1 cellular context compared by ENCODE assay signal in genomic region chr1:43632135-43632670, GRCh38.
TF ChIP-seq lines count a peak whose summit lies in the region.

No MANE protein-coding gene starts in this region.

TF ChIP-seq in HepG2, 621 proteins besides CTCF, POLR2A, EP300 and RAD21 (continues in another document):
- no peak for TF ChIP-seq ZNF142 (CRISPR knock-in tag; IDR thresholded peaks at IDR 0.05)
- TF ChIP-seq NRL (CRISPR knock-in tag; IDR thresholded peaks at IDR 0.05; ENCODE audit: borderline replicate concordance): no peak
- no peak for TF ChIP-seq NFKB2 (CRISPR knock-in tag; IDR thresholded peaks at IDR 0.05; ENCODE audit: borderline replicate concordance)
- TF ChIP-seq DR1 (CRISPR knock-in tag; IDR thresholded peaks at IDR 0.05): no peak
- TF ChIP-seq NR2F6 (IDR thresholded peaks at IDR 0.05): peak; percentile 22; the same call in 1 of the 2 replicates
- TF ChIP-seq NR2F6 (CRISPR knock-in tag; IDR thresholded peaks at IDR 0.05): no peak
- TF ChIP-seq, protein P1, sequence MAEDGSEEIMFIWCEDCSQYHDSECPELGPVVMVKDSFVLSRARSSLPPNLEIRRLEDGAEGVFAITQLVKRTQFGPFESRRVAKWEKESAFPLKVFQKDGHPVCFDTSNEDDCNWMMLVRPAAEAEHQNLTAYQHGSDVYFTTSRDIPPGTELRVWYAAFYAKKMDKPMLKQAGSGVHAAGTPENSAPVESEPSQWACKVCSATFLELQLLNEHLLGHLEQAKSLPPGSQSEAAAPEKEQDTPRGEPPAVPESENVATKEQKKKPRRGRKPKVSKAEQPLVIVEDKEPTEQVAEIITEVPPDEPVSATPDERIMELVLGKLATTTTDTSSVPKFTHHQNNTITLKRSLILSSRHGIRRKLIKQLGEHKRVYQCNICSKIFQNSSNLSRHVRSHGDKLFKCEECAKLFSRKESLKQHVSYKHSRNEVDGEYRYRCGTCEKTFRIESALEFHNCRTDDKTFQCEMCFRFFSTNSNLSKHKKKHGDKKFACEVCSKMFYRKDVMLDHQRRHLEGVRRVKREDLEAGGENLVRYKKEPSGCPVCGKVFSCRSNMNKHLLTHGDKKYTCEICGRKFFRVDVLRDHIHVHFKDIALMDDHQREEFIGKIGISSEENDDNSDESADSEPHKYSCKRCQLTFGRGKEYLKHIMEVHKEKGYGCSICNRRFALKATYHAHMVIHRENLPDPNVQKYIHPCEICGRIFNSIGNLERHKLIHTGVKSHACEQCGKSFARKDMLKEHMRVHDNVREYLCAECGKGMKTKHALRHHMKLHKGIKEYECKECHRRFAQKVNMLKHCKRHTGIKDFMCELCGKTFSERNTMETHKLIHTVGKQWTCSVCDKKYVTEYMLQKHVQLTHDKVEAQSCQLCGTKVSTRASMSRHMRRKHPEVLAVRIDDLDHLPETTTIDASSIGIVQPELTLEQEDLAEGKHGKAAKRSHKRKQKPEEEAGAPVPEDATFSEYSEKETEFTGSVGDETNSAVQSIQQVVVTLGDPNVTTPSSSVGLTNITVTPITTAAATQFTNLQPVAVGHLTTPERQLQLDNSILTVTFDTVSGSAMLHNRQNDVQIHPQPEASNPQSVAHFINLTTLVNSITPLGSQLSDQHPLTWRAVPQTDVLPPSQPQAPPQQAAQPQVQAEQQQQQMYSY (CRISPR knock-in tag; IDR thresholded peaks at IDR 0.05): peak; percentile 87
- TF ChIP-seq ZNF484 (CRISPR knock-in tag; IDR thresholded peaks at IDR 0.05; ENCODE audit: borderline replicate concordance, low read depth): no peak
- TF ChIP-seq XBP1 (CRISPR knock-in tag; IDR thresholded peaks at IDR 0.05): no peak
- no peak for TF ChIP-seq MTA3 (CRISPR knock-in tag; IDR thresholded peaks at IDR 0.05)
- TF ChIP-seq ZNF143 (CRISPR knock-in tag; IDR thresholded peaks at IDR 0.05): no peak
- no peak for TF ChIP-seq ZNF10 (CRISPR knock-in tag; IDR thresholded peaks at IDR 0.05; ENCODE audit: borderline replicate concordance, low read depth)
- TF ChIP-seq AGO1 (IDR thresholded peaks at IDR 0.05; ENCODE audit: low read depth, low read length, poor library complexity, severe bottlenecking): no peak
- TF ChIP-seq ZNF337 (CRISPR knock-in tag; IDR thresholded peaks at IDR 0.05; ENCODE audit: borderline replicate concordance, low read depth): no peak
- TF ChIP-seq JUN (CRISPR knock-in tag; IDR thresholded peaks at IDR 0.05): no peak
- TF ChIP-seq, protein P2, sequence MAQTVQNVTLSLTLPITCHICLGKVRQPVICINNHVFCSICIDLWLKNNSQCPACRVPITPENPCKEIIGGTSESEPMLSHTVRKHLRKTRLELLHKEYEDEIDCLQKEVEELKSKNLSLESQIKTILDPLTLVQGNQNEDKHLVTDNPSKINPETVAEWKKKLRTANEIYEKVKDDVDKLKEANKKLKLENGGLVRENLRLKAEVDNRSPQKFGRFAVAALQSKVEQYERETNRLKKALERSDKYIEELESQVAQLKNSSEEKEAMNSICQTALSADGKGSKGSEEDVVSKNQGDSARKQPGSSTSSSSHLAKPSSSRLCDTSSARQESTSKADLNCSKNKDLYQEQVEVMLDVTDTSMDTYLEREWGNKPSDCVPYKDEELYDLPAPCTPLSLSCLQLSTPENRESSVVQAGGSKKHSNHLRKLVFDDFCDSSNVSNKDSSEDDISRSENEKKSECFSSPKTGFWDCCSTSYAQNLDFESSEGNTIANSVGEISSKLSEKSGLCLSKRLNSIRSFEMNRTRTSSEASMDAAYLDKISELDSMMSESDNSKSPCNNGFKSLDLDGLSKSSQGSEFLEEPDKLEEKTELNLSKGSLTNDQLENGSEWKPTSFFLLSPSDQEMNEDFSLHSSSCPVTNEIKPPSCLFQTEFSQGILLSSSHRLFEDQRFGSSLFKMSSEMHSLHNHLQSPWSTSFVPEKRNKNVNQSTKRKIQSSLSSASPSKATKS (CRISPR knock-in tag; IDR thresholded peaks at IDR 0.05): no peak
- TF ChIP-seq NBN (conservative IDR thresholded peaks at IDR 0.05): no peak
- no peak for TF ChIP-seq ZBTB8A (CRISPR knock-in tag; IDR thresholded peaks at IDR 0.05; ENCODE audit: borderline replicate concordance, low read depth)
- TF ChIP-seq ARID5B (CRISPR knock-in tag; IDR thresholded peaks at IDR 0.05): peak; percentile 18; the same call in 1 of the 2 replicates
- TF ChIP-seq ATF7-NPFF (CRISPR knock-in tag; IDR thresholded peaks at IDR 0.05; ENCODE audit: low read depth): no peak
- TF ChIP-seq, protein P3, sequence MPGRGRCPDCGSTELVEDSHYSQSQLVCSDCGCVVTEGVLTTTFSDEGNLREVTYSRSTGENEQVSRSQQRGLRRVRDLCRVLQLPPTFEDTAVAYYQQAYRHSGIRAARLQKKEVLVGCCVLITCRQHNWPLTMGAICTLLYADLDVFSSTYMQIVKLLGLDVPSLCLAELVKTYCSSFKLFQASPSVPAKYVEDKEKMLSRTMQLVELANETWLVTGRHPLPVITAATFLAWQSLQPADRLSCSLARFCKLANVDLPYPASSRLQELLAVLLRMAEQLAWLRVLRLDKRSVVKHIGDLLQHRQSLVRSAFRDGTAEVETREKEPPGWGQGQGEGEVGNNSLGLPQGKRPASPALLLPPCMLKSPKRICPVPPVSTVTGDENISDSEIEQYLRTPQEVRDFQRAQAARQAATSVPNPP (CRISPR knock-in tag; IDR thresholded peaks at IDR 0.05): no peak
- TF ChIP-seq RFX5 (IDR thresholded peaks at IDR 0.05; ENCODE audit: low read depth, low read length): no peak
- no peak for TF ChIP-seq KLF9 (CRISPR knock-in tag; IDR thresholded peaks at IDR 0.05; ENCODE audit: low read depth)
- TF ChIP-seq, protein P4, sequence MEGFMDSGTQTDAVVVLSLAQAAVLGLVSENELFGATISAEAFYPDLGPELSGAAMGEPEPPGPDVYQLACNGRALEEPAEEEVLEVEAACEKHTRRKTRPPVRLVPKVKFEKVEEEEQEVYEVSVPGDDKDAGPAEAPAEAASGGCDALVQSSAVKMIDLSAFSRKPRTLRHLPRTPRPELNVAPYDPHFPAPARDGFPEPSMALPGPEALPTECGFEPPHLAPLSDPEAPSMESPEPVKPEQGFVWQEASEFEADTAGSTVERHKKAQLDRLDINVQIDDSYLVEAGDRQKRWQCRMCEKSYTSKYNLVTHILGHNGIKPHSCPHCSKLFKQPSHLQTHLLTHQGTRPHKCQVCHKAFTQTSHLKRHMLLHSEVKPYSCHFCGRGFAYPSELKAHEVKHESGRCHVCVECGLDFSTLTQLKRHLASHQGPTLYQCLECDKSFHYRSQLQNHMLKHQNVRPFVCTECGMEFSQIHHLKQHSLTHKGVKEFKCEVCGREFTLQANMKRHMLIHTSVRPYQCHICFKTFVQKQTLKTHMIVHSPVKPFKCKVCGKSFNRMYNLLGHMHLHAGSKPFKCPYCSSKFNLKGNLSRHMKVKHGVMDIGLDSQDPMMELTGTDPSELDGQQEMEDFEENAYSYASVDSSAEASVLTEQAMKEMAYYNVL (CRISPR knock-in tag; IDR thresholded peaks at IDR 0.05; ENCODE audit: borderline replicate concordance): no peak
- no peak for TF ChIP-seq WIZ (CRISPR knock-in tag; IDR thresholded peaks at IDR 0.05)
- TF ChIP-seq SIN3A (IDR thresholded peaks at IDR 0.05; ENCODE audit: borderline replicate concordance, low read depth, low read length): no peak
- TF ChIP-seq CEBPG (CRISPR knock-in tag; IDR thresholded peaks at IDR 0.05): 0 out of 2 replicates have a peak, but pooled peaks have one; percentile 6
- no peak for TF ChIP-seq ZIK1 (CRISPR knock-in tag; IDR thresholded peaks at IDR 0.05; ENCODE audit: borderline replicate concordance, low read depth)
- peak; percentile 81 for TF ChIP-seq CBFB (CRISPR knock-in tag; IDR thresholded peaks at IDR 0.05)
- no peak for TF ChIP-seq SMC3 (IDR thresholded peaks at IDR 0.05; ENCODE audit: low read length)
- TF ChIP-seq ZNF263 (CRISPR knock-in tag; IDR thresholded peaks at IDR 0.05): no peak
- no peak for TF ChIP-seq ZBTB14 (CRISPR knock-in tag; IDR thresholded peaks at IDR 0.05)
